ENCODE assay signal across 8 cellular contexts in the genomic region with DNA sequence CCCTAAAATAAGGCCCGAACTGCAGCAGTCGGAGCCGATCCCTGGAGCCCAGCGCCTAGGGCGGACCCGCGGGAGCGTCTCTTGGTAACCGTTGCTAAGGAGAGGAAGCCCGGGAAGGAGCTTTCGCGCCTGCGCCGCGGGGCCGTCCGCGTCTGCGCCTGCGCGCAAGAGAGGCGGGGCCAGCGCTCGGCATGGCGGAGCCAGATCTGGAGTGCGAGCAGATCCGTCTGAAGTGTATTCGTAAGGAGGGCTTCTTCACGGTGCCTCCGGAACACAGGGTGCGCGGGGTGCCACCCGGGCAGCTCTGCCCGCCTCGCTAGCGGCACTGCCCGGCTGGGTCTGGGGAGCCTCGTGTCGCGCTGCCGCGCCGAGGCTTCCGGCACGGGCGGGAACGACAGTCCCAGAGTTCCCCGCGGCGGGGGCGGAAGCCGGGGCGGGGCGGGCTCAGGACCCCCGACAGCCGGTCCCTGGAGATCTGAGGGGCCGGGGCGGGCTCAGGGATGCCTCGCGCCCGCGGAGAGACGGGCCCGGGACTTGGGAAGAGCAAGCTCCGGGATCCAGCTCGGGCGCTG. TPM values are rescaled to one million over a fixed set of nuclear protein-coding genes. Genes with fewer than 3 reads are reported as not detected.
DNase-seq lines count a peak whose midpoint lies in the region; TF ChIP-seq lines count a peak whose summit lies in the region.

A gene with protein sequence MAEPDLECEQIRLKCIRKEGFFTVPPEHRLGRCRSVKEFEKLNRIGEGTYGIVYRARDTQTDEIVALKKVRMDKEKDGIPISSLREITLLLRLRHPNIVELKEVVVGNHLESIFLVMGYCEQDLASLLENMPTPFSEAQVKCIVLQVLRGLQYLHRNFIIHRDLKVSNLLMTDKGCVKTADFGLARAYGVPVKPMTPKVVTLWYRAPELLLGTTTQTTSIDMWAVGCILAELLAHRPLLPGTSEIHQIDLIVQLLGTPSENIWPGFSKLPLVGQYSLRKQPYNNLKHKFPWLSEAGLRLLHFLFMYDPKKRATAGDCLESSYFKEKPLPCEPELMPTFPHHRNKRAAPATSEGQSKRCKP (plus strand): TSS at position 170 of the 572 bp plus-strand sequence. CDS start 22 bp downstream, at position 192.

- peak within 1 kb of the TSS; percentile 75 for H3K4me3 ChIP-seq in MM.1S (ENCODE audit: low read length)
- H3K4me3 ChIP-seq in SK-N-SH (ENCODE audit: low read depth in 2 of 2, low read length in 1 of 2) = peak within 1 kb of the TSS; percentile 82 to 87
- H3K4me3 ChIP-seq in suprapubic skin = peak within 1 kb of the TSS; percentile 71

- no peak within 1 kb of the TSS for H2BK120ac ChIP-seq in H9 (ENCODE audit: low read depth, low read length, poor library complexity, severe bottlenecking)

- H2AK5ac ChIP-seq in H9 (ENCODE audit: insufficient read length, low read length) = no peak within 1 kb of the TSS

- in situ Hi-C loops in G401 (cut with HindIII; ENCODE audit: low sequenced_read_pairs) = no loop called here

- H3K14ac ChIP-seq in H9 (ENCODE audit: insufficient read depth, low read length) = peak within 1 kb of the TSS; percentile 94; the same call in 1 of the 2 replicates

- peaks cover 6 to 7% of the 10 kb centered on the region in 2 experiments for H3K4me1 Mint-ChIP-seq in H9

- peak within 1 kb of the TSS; percentile 59 for H3K4me2 ChIP-seq in H9 (ENCODE audit: insufficient read depth, insufficient read length, low read length)
- H3K4me2 ChIP-seq in MM.1S (ENCODE audit: low read depth, low read length) = peak within 1 kb of the TSS; percentile 68
- peak within 1 kb of the TSS; percentile 99 for H3K4me2 ChIP-seq in SK-N-SH

- DNase-seq in G401 (ENCODE audit: low spot score) = peak; percentile 86
- DNase-seq in H9 = peak; percentile 91
- DNase-seq in MM.1S = peak; percentile 74
- DNase-seq in SK-N-SH = peak; percentile 99
- peak; percentile 86 for DNase-seq in activated naive CD4-positive, alpha-beta T cell treated with anti-CD3 and anti-CD28 coated beads, Interleukin-2, amount 50 U/mL, for 16 hours
- DNase-seq in germinal center (ENCODE audit: low spot score) = peak; percentile 92
- peak; percentile 84 for DNase-seq in occipital lobe (lab: John Stamatoyannopoulos, UW)
- peak; percentile 89 to 92 for DNase-seq in suprapubic skin (ENCODE audit: low spot score in 2 of 2)

- no peak for TF ChIP-seq RAD21 in SK-N-SH (IDR thresholded peaks at IDR 0.05; ENCODE audit: low read length)

- H3K4me3 Mint-ChIP-seq in H9 = peak within 1 kb of the TSS; percentile 83 to 89

- H3K23ac ChIP-seq in H9 (ENCODE audit: insufficient read length, low read depth, low read length) = no peak within 1 kb of the TSS

- H3K4me1 ChIP-seq in H9 (ENCODE audit: insufficient read depth, low read length) (no peaks in the 10 kb centered on the region), MM.1S (ENCODE audit: low read length) (no peaks in the 10 kb centered on the region), SK-N-SH (ENCODE audit: control insufficient read depth in 1 of 2, insufficient read depth in 2 of 2, low read depth in 1 of 2, low read length in 1 of 2) (peaks cover 4 to 7% of the 10 kb centered on the region in 2 experiments; a peak in 1 of 4 replicates), suprapubic skin (peaks cover 21% of the 10 kb centered on the region)

- peaks cover 8% of the 10 kb centered on the region for H3K23me2 ChIP-seq in H9 (ENCODE audit: insufficient read length, low read depth, low read length, poor library complexity, severe bottlenecking)

- no CpG with 5 or more reads among the region's 67 CpGs for WGBS in H9 (ENCODE audit: extremely low coverage, insufficient read length, low lambda C conversion rate)
- WGBS in SK-N-SH (ENCODE audit: low lambda C conversion rate) = 0% methylated on average over 2 of the region's 67 CpGs
- WGBS in suprapubic skin = 0% methylated on average over 21 of the region's 67 CpGs

- no peaks in the 10 kb centered on the region for H3F3A ChIP-seq in MM.1S (ENCODE audit: insufficient read depth, low read length)
- peaks cover 3% of the 10 kb centered on the region for H3F3A ChIP-seq in SK-N-SH (replicated peaks; ENCODE audit: insufficient read depth)

- no peaks in the 10 kb centered on the region for H3K9me2 ChIP-seq in MM.1S (replicated peaks; ENCODE audit: insufficient read depth, low read length)
- H3K9me2 ChIP-seq in SK-N-SH = no peaks in the 10 kb centered on the region

- H4K5ac ChIP-seq in H9 (ENCODE audit: insufficient read length, low read depth, low read length) = no peak within 1 kb of the TSS

- no peaks in the 10 kb centered on the region for H3K36me3 ChIP-seq in MM.1S (replicated peaks; ENCODE audit: insufficient read depth, low read length)
- peaks cover 11 to 12% of the 10 kb centered on the region in 2 experiments for H3K36me3 ChIP-seq in SK-N-SH (replicated peaks in 1 of 2; ENCODE audit: control insufficient read depth in 1 of 2, insufficient read depth in 2 of 2, low read length in 1 of 2)
- H3K36me3 ChIP-seq in suprapubic skin = peaks cover 22% of the 10 kb centered on the region

- H2BK12ac ChIP-seq in H9 (ENCODE audit: insufficient read length, low read depth, low read length) = no peak within 1 kb of the TSS

- no peak within 1 kb of the TSS for H3K56ac ChIP-seq in H9 (ENCODE audit: insufficient read length, low read depth, low read length)

- peaks cover 20% of the 10 kb centered on the region for H3K9me3 ChIP-seq in H9 (ENCODE audit: control insufficient read depth, low read depth, low read length)
- no peaks in the 10 kb centered on the region for H3K9me3 ChIP-seq in MM.1S (replicated peaks; ENCODE audit: insufficient read depth, low read length)
- H3K9me3 ChIP-seq in SK-N-SH = no peaks in the 10 kb centered on the region
- no peaks in the 10 kb centered on the region for H3K9me3 ChIP-seq in suprapubic skin

- no peak within 1 kb of the TSS for H2BK5ac ChIP-seq in H9 (ENCODE audit: insufficient read length, low read length)

- H3K36me3 Mint-ChIP-seq in H9 (ENCODE audit: insufficient read depth in 1 of 3, low read depth in 3 of 3) = peaks cover 62 to 76% (median 64%) of the 10 kb centered on the region in 3 experiments

- H2AFZ ChIP-seq in H9 (ENCODE audit: low read length) (no peak within 1 kb of the TSS), MM.1S (ENCODE audit: low read length) (peak within 1 kb of the TSS; percentile 75), SK-N-SH (ENCODE audit: low read depth) (peak within 1 kb of the TSS; percentile 94)

- no peak within 1 kb of the TSS for H2BK20ac ChIP-seq in H9 (ENCODE audit: low read depth, low read length, poor library complexity, severe bottlenecking)

- H3T11ph ChIP-seq in H9 (ENCODE audit: low read length) = no peak within 1 kb of the TSS

- no peak within 1 kb of the TSS for H4K8ac ChIP-seq in H9 (replicated peaks; ENCODE audit: insufficient read length, low read depth, low read length)

- H3K27ac ChIP-seq in H9 (ENCODE audit: insufficient read length, low read depth, low read length) (no peak within 1 kb of the TSS), MM.1S (ENCODE audit: low read length) (peak within 1 kb of the TSS; percentile 72), SK-N-SH (ENCODE audit: low read depth in 2 of 2, low read length in 1 of 2) (peak within 1 kb of the TSS; percentile 86 to 96), suprapubic skin (peak within 1 kb of the TSS; percentile 82)

- CTCF ChIA-PET in SK-N-SH (lab: Yijun Ruan, JAX) = interaction anchor here (0.6 to 2.3 kb wide), 6 partner anchors 14 to 223 kb away, joined by 3 to 22 read pairs (median 3); a partner anchor contains a TSS

- H2BK15ac ChIP-seq in H9 (ENCODE audit: low read depth, low read length) = no peak within 1 kb of the TSS; the same call in 1 of the 2 replicates

- peak within 1 kb of the TSS; percentile 95 for H3K18ac ChIP-seq in H9 (ENCODE audit: insufficient read length, low read depth, low read length)

- H3K79me1 ChIP-seq in H9 (ENCODE audit: insufficient read depth, low read depth, low read length, poor library complexity, severe bottlenecking) = no peaks in the 10 kb centered on the region

- peak in 1 of 2 donors; percentile 21 for TF ChIP-seq POLR2A in suprapubic skin (IDR thresholded peaks at IDR 0.05)

- no peaks in the 10 kb centered on the region for H4K20me1 ChIP-seq in H9 (ENCODE audit: control insufficient read depth, insufficient read depth, insufficient read length)
- H4K20me1 ChIP-seq in MM.1S (ENCODE audit: insufficient read depth, low read length) = no peaks in the 10 kb centered on the region
- H4K20me1 ChIP-seq in SK-N-SH (ENCODE audit: insufficient read depth) = no peaks in the 10 kb centered on the region

- TF ChIP-seq CTCF in H9 (conservative IDR thresholded peaks at IDR 0.05) (no peak), MM.1S (IDR thresholded peaks at IDR 0.05; ENCODE audit: low read length) (no peak), SK-N-SH (IDR thresholded peaks at IDR 0.05) (no peak), suprapubic skin (IDR thresholded peaks at IDR 0.05) (no peak)

- H3K9ac ChIP-seq in H9 (ENCODE audit: extremely low read depth, insufficient read length, low read length) (peak within 1 kb of the TSS; percentile 76), MM.1S (ENCODE audit: low read length) (peak within 1 kb of the TSS; percentile 83), SK-N-SH (peak within 1 kb of the TSS; percentile 87)

- TF ChIP-seq EP300 in SK-N-SH (IDR thresholded peaks at IDR 0.05; ENCODE audit: borderline replicate concordance in 1 of 2, low read depth in 1 of 2, low read length in 1 of 2) = no peak
- TF ChIP-seq EP300 in suprapubic skin (IDR thresholded peaks at IDR 0.05) = no peak

- POLR2A ChIA-PET in SK-N-SH (lab: Yijun Ruan, JAX) = interaction anchor here (1.0 to 1.5 kb wide), 7 partner anchors 9 to 121 kb away, joined by 3 to 10 read pairs (median 4); a partner anchor contains a TSS

- H3K27ac Mint-ChIP-seq in H9 = peak within 1 kb of the TSS; percentile 62 to 91 (median 80); a peak in 6 of 7 replicates

- peaks cover 40 to 44% of the 10 kb centered on the region in 2 experiments for H3K9me3 Mint-ChIP-seq in H9

- H3K79me2 ChIP-seq in H9 (ENCODE audit: insufficient read depth, low read length) (no peaks in the 10 kb centered on the region), MM.1S (ENCODE audit: low read length) (peaks cover 4% of the 10 kb centered on the region), SK-N-SH (ENCODE audit: insufficient read depth) (peaks cover 36% of the 10 kb centered on the region)

- no peak within 1 kb of the TSS for H4K91ac ChIP-seq in H9 (ENCODE audit: insufficient read length, low read depth, low read length)

- peaks cover 3% of the 10 kb centered on the region for H3K27me3 Mint-ChIP-seq in H9 (ENCODE audit: low read depth)

- H3K4ac ChIP-seq in H9 (ENCODE audit: low read depth, low read length) = no peak within 1 kb of the TSS

- no peaks in the 10 kb centered on the region for H3K27me3 ChIP-seq in H9 (ENCODE audit: insufficient read depth, low read length)
- H3K27me3 ChIP-seq in MM.1S (replicated peaks; ENCODE audit: insufficient read depth, low read length) = no peaks in the 10 kb centered on the region
- no peaks in the 10 kb centered on the region for H3K27me3 ChIP-seq in SK-N-SH (ENCODE audit: insufficient read depth)
- no peaks in the 10 kb centered on the region for H3K27me3 ChIP-seq in suprapubic skin

RNA-seq across cellular contexts. Expression of the gene that starts here (rescaled TPM):
- total RNA-seq in G401 (2014; rRNA removed; shearing (Covaris generic)) = 57.2 and 58.8 TPM in 2 replicates
- total RNA-seq in H9 (2021) = 76.6 and 77.1 TPM in 2 replicates
- polyA plus RNA-seq in SK-N-SH (2012; rRNA removed) = 84.7 and 94.5 TPM in 2 replicates
- polyA plus RNA-seq in SK-N-SH (2012; cell fraction: cytosol; rRNA removed) = 25.8 and 40.4 TPM in 2 replicates
- 517 and 551 TPM in 2 replicates for polyA plus RNA-seq in SK-N-SH (2012; cell fraction: nucleus; rRNA removed)
- total RNA-seq in occipital lobe = 22.9 TPM
- total RNA-seq in suprapubic skin = 100 to 1,000 TPM in 1 of 4 donors, 10 to 100 TPM in 3; 42.8 to 118 (median 55.0) TPM
